ENCODE assay signal across 10 cellular contexts in genomic region chr19:14119644-14120496, GRCh38. TPM values are rescaled to one million over a fixed set of nuclear protein-coding genes. Genes with fewer than 3 reads are reported as not detected.
DNase-seq lines count a peak whose midpoint lies in the region; ATAC-seq and TF ChIP-seq lines count a peak whose summit lies in the region.
"Had no signal": no experiment of that assay in that cellular context is flagged by ENCODE, and none has a peak within 500 bp of the region (broad histone marks: within the 10 kb centered on the region; RNA-seq: fewer than 3 reads in every experiment).

No MANE protein-coding gene starts in this region.

- no peak for TF ChIP-seq POLR2A in upper lobe of left lung (IDR thresholded peaks at IDR 0.05)

- no peak for DNase-seq in activated T-cell treated with anti-CD3 and anti-CD28 coated beads, Interleukin-2, amount 50 U/mL, for 24 hours
- DNase-seq in activated T-cell treated with anti-CD3 and anti-CD28 coated beads, Interleukin-2, amount 50 U/mL, for 1 hour = no peak
- DNase-seq in coronary artery (ENCODE audit: low spot score) (peak; percentile 50), neural crest cell (ENCODE audit: low read depth, low spot score) (no peak), upper lobe of left lung (no peak), Calu3 (no peak), inferior parietal cortex (ENCODE audit: extremely low spot score) (no peak), cortex of kidney (lab: John Stamatoyannopoulos, UW) (no peak)
- DNase-seq: NCI-H146, nucleus accumbens had no signal

- 89 to 91% methylated on average over 6 to 7 of the region's 7 CpGs for WGBS in upper lobe of left lung, 2 donors

- intact Hi-C loops in Calu3 (cut with micrococcal nuclease; ENCODE audit: unreplicated experiment) = no loop called here

- H3K9me3 ChIP-seq in upper lobe of left lung = no peaks in the 10 kb centered on the region

- no peak overlapping the region for H3K4me3 Mint-ChIP-seq in activated T-cell treated with anti-CD3 and anti-CD28 coated beads, Interleukin-2, amount 50 U/mL, for 24 hours
- H3K4me3 Mint-ChIP-seq in neural crest cell = peak overlapping the region; percentile 65
- no peak overlapping the region for H3K4me3 Mint-ChIP-seq in Calu3 (ENCODE audit: low read depth, unreplicated experiment)

- H3K27me3 ChIP-seq in upper lobe of left lung = no peaks in the 10 kb centered on the region

- no peaks in the 10 kb centered on the region for H3K36me3 ChIP-seq in upper lobe of left lung

- CTCF ChIA-PET in Calu3 (lab: Charles Lee) = interaction anchor here (1.1 kb wide), 1 partner anchor 17 kb away, joined by 3 read pairs; the partner anchor contains the start of gene ASF1B

- H3K4me3 ChIP-seq in coronary artery (no peak overlapping the region), upper lobe of left lung (no peak overlapping the region)

- TF ChIP-seq EP300 in upper lobe of left lung (IDR thresholded peaks at IDR 0.05) = no peak

- H3K4me1 Mint-ChIP-seq in activated T-cell treated with anti-CD3 and anti-CD28 coated beads, Interleukin-2, amount 50 U/mL, for 24 hours (ENCODE audit: low read depth) = peaks cover 29% of the 10 kb centered on the region
- H3K4me1 Mint-ChIP-seq in neural crest cell (peaks cover 26% of the 10 kb centered on the region), Calu3 (ENCODE audit: low read depth, unreplicated experiment) (peaks cover 8% of the 10 kb centered on the region)

- H3K27ac ChIP-seq in coronary artery = peak overlapping the region; percentile 93 to 100
- H3K27ac ChIP-seq in upper lobe of left lung = peak overlapping the region; percentile 95 to 98 (median 98)

- peak overlapping the region; percentile 3 for H3K27ac Mint-ChIP-seq in activated T-cell treated with anti-CD3 and anti-CD28 coated beads, Interleukin-2, amount 50 U/mL, for 24 hours
- no peak overlapping the region for H3K27ac Mint-ChIP-seq in neural crest cell (ENCODE audit: unreplicated experiment)
- no peak overlapping the region for H3K27ac Mint-ChIP-seq in Calu3 (ENCODE audit: unreplicated experiment)

- no peaks in the 10 kb centered on the region for H3K27me3 Mint-ChIP-seq in activated T-cell treated with anti-CD3 and anti-CD28 coated beads, Interleukin-2, amount 50 U/mL, for 24 hours
- no peaks in the 10 kb centered on the region for H3K27me3 Mint-ChIP-seq in neural crest cell (ENCODE audit: low read depth)
- H3K27me3 Mint-ChIP-seq in Calu3 (ENCODE audit: unreplicated experiment) = no peaks in the 10 kb centered on the region

- TF ChIP-seq CTCF in coronary artery (IDR thresholded peaks at IDR 0.05) = no peak
- no peak for TF ChIP-seq CTCF in neural crest cell (conservative IDR thresholded peaks at IDR 0.05)
- no peak for TF ChIP-seq CTCF in upper lobe of left lung (IDR thresholded peaks at IDR 0.05)
- TF ChIP-seq CTCF in Calu3 (IDR thresholded peaks at IDR 0.05; ENCODE audit: unreplicated experiment) = no peak

- peaks cover 40% of the 10 kb centered on the region for H3K36me3 Mint-ChIP-seq in activated T-cell treated with anti-CD3 and anti-CD28 coated beads, Interleukin-2, amount 50 U/mL, for 24 hours (ENCODE audit: low read depth)
- H3K36me3 Mint-ChIP-seq in neural crest cell (ENCODE audit: low read depth) = peaks cover 3% of the 10 kb centered on the region
- H3K36me3 Mint-ChIP-seq in Calu3 (ENCODE audit: insufficient read depth, unreplicated experiment) = peaks cover 29% of the 10 kb centered on the region

- BruUV-seq in Calu3 (replicated peaks; lab: Mats Ljungman, UMichigan) = no TSS peak

- ATAC-seq in upper lobe of left lung (ENCODE audit: low FRiP score in 2 of 2) = no peak

- H3K9me3 Mint-ChIP-seq in activated T-cell treated with anti-CD3 and anti-CD28 coated beads, Interleukin-2, amount 50 U/mL, for 24 hours = no peaks in the 10 kb centered on the region
- H3K9me3 Mint-ChIP-seq in neural crest cell (no peaks in the 10 kb centered on the region), Calu3 (ENCODE audit: low read depth, unreplicated experiment) (no peaks in the 10 kb centered on the region)

- H3K4me1 ChIP-seq in upper lobe of left lung = peaks cover 36 to 43% (median 39%) of the 10 kb centered on the region in 4 donors

RNA-seq across cellular contexts. Expression of gene PRKACA, which starts 2.3 kb away (rescaled TPM):
- total RNA-seq in neural crest cell (103 TPM in 2 replicates), upper lobe of left lung (100 to 1,000 TPM in 1 of 6 donors, 10 to 100 TPM in 5; 24.1 to 107 (median 51.7) TPM), Calu3 (2022) (57.3 and 59.8 TPM in 2 replicates)

RNA-seq across cellular contexts. Expression of gene ASF1B, which starts 16.5 kb away (rescaled TPM):
- total RNA-seq in neural crest cell (54.8 and 55.6 TPM in 2 replicates), upper lobe of left lung (1 to 10 TPM; 1.2 to 4.9 (median 3.0) TPM), Calu3 (2022) (42.6 and 44.2 TPM in 2 replicates)

RNA-seq across cellular contexts. Expression of gene SAMD1, which starts 29.3 kb away (rescaled TPM):
- total RNA-seq in neural crest cell (67.2 and 71.9 TPM in 2 replicates), upper lobe of left lung (10 to 100 TPM; 17.8 to 62.8 (median 37.0) TPM), Calu3 (2022) (41.1 and 44.2 TPM in 2 replicates)

RNA-seq across cellular contexts. Expression of gene C19orf67, which starts 34.3 kb away (rescaled TPM):
- total RNA-seq in neural crest cell (not detected in 2 replicates), upper lobe of left lung (under 1 TPM in 1 of 6 donors, not detected in 5; 0.40 TPM), Calu3 (2022) (not detected in 2 replicates)

RNA-seq across cellular contexts. Expression of gene MISP3, which starts 47.3 kb away (rescaled TPM):
- total RNA-seq in neural crest cell = 0.39 and 0.98 TPM in 2 replicates
- total RNA-seq in upper lobe of left lung = 10 to 100 TPM in 3 of 6 donors, 1 to 10 TPM in 3; 7.9 to 31.2 (median 12.3) TPM
- 4.2 and 5.2 TPM in 2 replicates for total RNA-seq in Calu3 (2022)
